In the genomic region with DNA sequence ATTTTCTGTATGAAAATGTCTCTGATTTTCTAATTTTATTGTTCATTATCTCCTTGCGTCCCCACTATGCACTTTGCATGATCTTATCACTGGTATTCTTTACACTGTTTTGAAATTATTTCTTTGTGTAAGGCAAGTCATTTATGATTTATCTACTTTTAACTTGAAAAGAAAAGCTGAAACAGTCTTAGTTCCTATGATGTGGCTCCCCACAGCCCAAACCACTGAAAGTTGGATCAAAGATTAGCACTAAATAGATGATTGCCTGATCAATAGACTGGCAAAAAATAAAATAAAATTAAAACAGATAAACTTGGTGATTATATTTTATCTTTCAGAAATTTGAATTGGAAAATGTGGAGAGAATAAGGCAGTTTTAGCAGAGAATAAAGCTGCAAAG, we compare ENCODE assay signal across 17 cellular contexts.
"Had no signal": no experiment of that assay in that cellular context is flagged by ENCODE, and none has a peak within 500 bp of the region (broad histone marks: within the 10 kb centered on the region; RNA-seq: fewer than 3 reads in every experiment).

No MANE protein-coding gene starts in this region.

- H3K9me3 ChIP-seq: ascending aorta, ovary, suprapubic skin, upper lobe of left lung had no signal

- H3K4me1 Mint-ChIP-seq: activated naive CD8-positive, alpha-beta T cell treated with anti-CD3 and anti-CD28 coated beads, Interleukin-2, amount 10 ng/mL, durations not matched to agents 7 days and 5 days; endodermal cell; neural crest cell had no signal

- H3K36me3 Mint-ChIP-seq: activated naive CD8-positive, alpha-beta T cell treated with anti-CD3 and anti-CD28 coated beads, Interleukin-2, amount 10 ng/mL, durations not matched to agents 7 days and 5 days had no signal

- H3K9me3 Mint-ChIP-seq: activated naive CD8-positive, alpha-beta T cell treated with anti-CD3 and anti-CD28 coated beads, Interleukin-2, amount 10 ng/mL, durations not matched to agents 7 days and 5 days; endodermal cell; neural crest cell had no signal

- H3K4me3 ChIP-seq: ascending aorta, ovary, suprapubic skin, upper lobe of left lung had no signal

- DNase-seq: activated CD4-positive, alpha-beta T cell treated with anti-CD3 and anti-CD28 coated beads, Interleukin-2, amount 50 U/mL, for 4 hours; activated CD4-positive, CD25-positive, alpha-beta regulatory T cell treated with anti-CD3 and anti-CD28 coated beads, Interleukin-2, amount 50 U/mL, for 72 hours; activated effector memory CD4-positive, alpha-beta T cell treated with anti-CD3 and anti-CD28 coated beads, Interleukin-2, amount 50 U/mL, for 16 hours; activated naive CD8-positive, alpha-beta T cell treated with anti-CD3 and anti-CD28 coated beads, Interleukin-2, amount 10 ng/mL, durations not matched to agents 7 days and 5 days; activated T-cell treated with anti-CD3 and anti-CD28 coated beads, Interleukin-2, amount 50 U/mL, for 24 hours; endodermal cell; hypothalamus; kidney glomerular epithelial cell; mesendoderm; ovary; stimulated activated CD4-positive, alpha-beta T cell treated with anti-CD3 and anti-CD28 coated beads, Interleukin-12 subunit alpha, Interleukin-12 subunit beta, amount 100 ng/mL, for 4 hours; stimulated activated naive CD4-positive, alpha-beta T cell treated with Interleukin-2 at 50 U/mL for 16 hours; upper lobe of left lung had no signal

- H3K27me3 ChIP-seq: ascending aorta, ovary, suprapubic skin, upper lobe of left lung had no signal

- FAIRE-seq: bronchial epithelial cell had no signal

- H3K27ac ChIP-seq: ascending aorta, ovary, suprapubic skin, upper lobe of left lung had no signal

- H3K4me3 Mint-ChIP-seq: activated naive CD8-positive, alpha-beta T cell treated with anti-CD3 and anti-CD28 coated beads, Interleukin-2, amount 10 ng/mL, durations not matched to agents 7 days and 5 days; activated T-cell treated with anti-CD3 and anti-CD28 coated beads, Interleukin-2, amount 50 U/mL, for 24 hours; endodermal cell; neural crest cell had no signal

- H3K27me3 Mint-ChIP-seq: activated naive CD8-positive, alpha-beta T cell treated with anti-CD3 and anti-CD28 coated beads, Interleukin-2, amount 10 ng/mL, durations not matched to agents 7 days and 5 days; activated T-cell treated with anti-CD3 and anti-CD28 coated beads, Interleukin-2, amount 50 U/mL, for 24 hours had no signal

- H3K36me3 ChIP-seq: ascending aorta, ovary, suprapubic skin, upper lobe of left lung had no signal

- H3K27ac Mint-ChIP-seq: activated naive CD8-positive, alpha-beta T cell treated with anti-CD3 and anti-CD28 coated beads, Interleukin-2, amount 10 ng/mL, durations not matched to agents 7 days and 5 days; activated T-cell treated with anti-CD3 and anti-CD28 coated beads, Interleukin-2, amount 50 U/mL, for 24 hours; endodermal cell had no signal

- H3K4me1 ChIP-seq: ascending aorta, suprapubic skin, upper lobe of left lung had no signal
